8 cellular contexts compared by ENCODE assay signal in the genomic region with DNA sequence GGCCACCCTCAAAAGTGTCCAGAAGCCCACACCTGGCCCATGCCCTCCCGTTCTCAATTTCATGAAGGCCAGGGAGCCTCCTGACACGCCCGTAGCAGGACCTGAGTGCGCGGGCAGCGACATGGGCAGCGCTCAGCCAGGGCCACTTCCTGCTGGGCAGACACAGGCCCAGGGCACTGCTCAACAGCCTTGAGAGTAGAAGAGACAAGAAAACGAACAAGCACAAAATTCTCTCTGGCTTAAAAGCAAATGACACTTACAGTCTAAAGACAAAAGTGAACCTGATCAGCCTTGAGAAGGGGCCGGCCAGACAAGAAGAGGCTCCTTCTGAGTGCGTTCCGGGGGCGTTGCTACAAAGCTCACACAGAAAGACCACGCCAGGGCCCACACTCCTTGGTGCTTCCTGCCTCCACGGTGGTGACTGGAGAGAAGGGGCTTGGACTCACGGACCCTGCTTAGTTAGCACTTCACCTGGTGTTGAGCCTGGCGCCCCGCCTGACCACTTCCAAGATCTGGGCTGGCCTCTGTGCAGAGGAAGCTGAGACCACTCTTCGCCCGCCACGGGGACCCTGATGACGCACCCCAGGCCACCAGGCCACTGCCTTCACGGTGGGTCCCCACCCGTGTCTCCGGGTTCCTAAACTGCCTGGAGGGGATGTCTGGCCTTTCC. TPM values are rescaled to one million over a fixed set of nuclear protein-coding genes. Genes with fewer than 3 reads are reported as not detected.
DNase-seq lines count a peak whose midpoint lies in the region; ATAC-seq and TF ChIP-seq lines count a peak whose summit lies in the region.

No MANE protein-coding gene starts in this region.

- peaks cover 11% of the 10 kb centered on the region for H4K20me1 ChIP-seq in osteoblast (ENCODE audit: insufficient read depth, low read length)

- H3K27ac ChIP-seq in SJCRH30 (no peak overlapping the region), esophagus (ENCODE audit: low read depth in 2 of 2, low read length in 1 of 2) (peak overlapping the region; percentile 45 to 63), osteoblast (ENCODE audit: low read depth, low read length) (no peak overlapping the region)

- H3K4me3 Mint-ChIP-seq in Calu3 (ENCODE audit: low read depth, unreplicated experiment) = peak overlapping the region; percentile 88

- peaks cover 28% of the 10 kb centered on the region for H3K4me1 Mint-ChIP-seq in Calu3 (ENCODE audit: low read depth, unreplicated experiment)

- peak overlapping the region; percentile 81 for H3K27ac Mint-ChIP-seq in Calu3 (ENCODE audit: unreplicated experiment)

- H3K4me1 ChIP-seq in SJCRH30 (peaks cover 31% of the 10 kb centered on the region), esophagus (ENCODE audit: control insufficient read depth in 2 of 2, insufficient read depth in 2 of 2, low read length in 1 of 2) (peaks cover 0 to 10% of the 10 kb centered on the region in 2 donors), osteoblast (ENCODE audit: insufficient read depth, low read length) (peaks cover 4% of the 10 kb centered on the region)

- no peaks in the 10 kb centered on the region for H3K9me3 Mint-ChIP-seq in Calu3 (ENCODE audit: low read depth, unreplicated experiment)

- peak overlapping the region; percentile 75 for H3K4me2 ChIP-seq in osteoblast (ENCODE audit: insufficient read depth, low read length)

- H3K27me3 ChIP-seq in SJCRH30 (no peaks in the 10 kb centered on the region), esophagus (ENCODE audit: control insufficient read depth in 1 of 2, insufficient read depth in 2 of 2, low read length in 2 of 2) (no peaks in the 10 kb centered on the region), osteoblast (ENCODE audit: insufficient read depth, low read length) (peaks cover 5% of the 10 kb centered on the region)

- CTCF ChIA-PET in Calu3 (lab: Charles Lee) = no interaction called here

- H3K4me3 ChIP-seq in SJCRH30 (peak overlapping the region; percentile 58), esophagus (ENCODE audit: low read depth in 1 of 2, low read length in 2 of 2) (peak overlapping the region; percentile 61 to 62), osteoblast (ENCODE audit: insufficient read depth, low read length) (peak overlapping the region; percentile 80)

- BruUV-seq in Calu3 (replicated peaks; lab: Mats Ljungman, UMichigan) = no TSS peak

- 48 to 61% methylated on average over 24 of the region's 24 CpGs for WGBS in esophagus, 2 donors

- H3K36me3 Mint-ChIP-seq in Calu3 (ENCODE audit: insufficient read depth, unreplicated experiment) = peaks cover 68% of the 10 kb centered on the region

- no peaks in the 10 kb centered on the region for H3K79me2 ChIP-seq in osteoblast (ENCODE audit: insufficient read depth, low read length)

- H3K27me3 Mint-ChIP-seq in Calu3 (ENCODE audit: unreplicated experiment) = no peaks in the 10 kb centered on the region

- H3K9me3 ChIP-seq in SJCRH30 (replicated peaks) (no peaks in the 10 kb centered on the region), esophagus (ENCODE audit: control insufficient read depth in 2 of 2, insufficient read depth in 1 of 2, low read depth in 1 of 2, low read length in 1 of 2) (no peaks in the 10 kb centered on the region), osteoblast (ENCODE audit: low read depth, low read length) (no peaks in the 10 kb centered on the region)

- ATAC-seq in GM19455 (IDR thresholded peaks at IDR 0.05; ENCODE audit: unreplicated experiment) (no peak), HG03457 (IDR thresholded peaks at IDR 0.05; ENCODE audit: unreplicated experiment) (no peak), HG02798 (IDR thresholded peaks at IDR 0.05; ENCODE audit: poor library complexity, unreplicated experiment) (no peak), GM21717 (IDR thresholded peaks at IDR 0.05; ENCODE audit: unreplicated experiment) (no peak)

- H3K36me3 ChIP-seq in SJCRH30 (no peaks in the 10 kb centered on the region), esophagus (ENCODE audit: control insufficient read depth in 2 of 2, insufficient read depth in 2 of 2, low read length in 1 of 2) (no peaks in the 10 kb centered on the region), osteoblast (ENCODE audit: insufficient read depth, low read length) (no peaks in the 10 kb centered on the region)

- intact Hi-C loops in Calu3 (cut with micrococcal nuclease; ENCODE audit: unreplicated experiment) = no loop called here

- H2AFZ ChIP-seq in osteoblast (ENCODE audit: low read length) = peak overlapping the region; percentile 62

- DNase-seq in Calu3 = peak; percentile 44
- DNase-seq in SJCRH30 = no peak
- DNase-seq in osteoblast (ENCODE audit: insufficient read length, low spot score, missing footprints) = peak; percentile 93

- TF ChIP-seq CTCF in Calu3 (IDR thresholded peaks at IDR 0.05; ENCODE audit: unreplicated experiment) = no peak
- no peak for TF ChIP-seq CTCF in osteoblast (IDR thresholded peaks at IDR 0.05; ENCODE audit: extremely low read depth, low read depth, low read length)

RNA-seq across cellular contexts. Expression of gene SLC12A7, which starts 1.5 kb away (rescaled TPM):
- 82.3 and 90.5 TPM in 2 replicates for total RNA-seq in Calu3 (2022)
- 11.5 and 12.0 TPM in 2 replicates for total RNA-seq in SJCRH30 (2014; rRNA removed; shearing (Covaris generic))
- polyA plus RNA-seq in esophagus = 1 to 10 TPM; 4.0 to 4.7 TPM
- 6.9 and 8.0 TPM in 2 replicates for total RNA-seq in osteoblast

Comparison
In these comparisons a context has a peak if more than half of its experiments do, and no peak if none do; other contexts are left out.
1. DNase-seq: peak in Calu3 (single experiment) and osteoblast (single experiment); none in SJCRH30 (0 of 2).
2. H3K27ac ChIP-seq: peak in esophagus (2 of 2); none in SJCRH30 (single experiment) and osteoblast (single experiment).
3. Peak in every context shown above with its lines, with median percentiles within 50 percentile points of each other: H3K4me3 ChIP-seq.